Comparison of ENCODE assay signal across 9 cellular contexts in genomic region chr2:65666156-65666725, GRCh38.
DNase-seq lines count a peak whose midpoint lies in the region; ATAC-seq and TF ChIP-seq lines count a peak whose summit lies in the region.
"Had no signal": no experiment of that assay in that cellular context is flagged by ENCODE, and none has a peak within 500 bp of the region (broad histone marks: within the 10 kb centered on the region; RNA-seq: fewer than 3 reads in every experiment).

No MANE protein-coding gene starts in this region.

- no peak overlapping the region for H3K27ac ChIP-seq in psoas muscle

- H3K36me3 ChIP-seq in psoas muscle (ENCODE audit: insufficient read depth in 1 of 2, low read depth in 1 of 2), result no peaks in the 10 kb centered on the region

- TF ChIP-seq CTCF in psoas muscle (IDR thresholded peaks at IDR 0.05), result no peak

- peaks cover 11% of the 10 kb centered on the region for H3K9me3 ChIP-seq in psoas muscle

- intact Hi-C loops in psoas muscle (cut with DNase I), result no loop called here

- no peaks in the 10 kb centered on the region for H3K4me1 Mint-ChIP-seq in activated naive CD4-positive, alpha-beta T cell treated with anti-CD3 and anti-CD28 coated beads, Interleukin-2, amount 10 ng/mL, durations not matched to agents 7 days and 5 days

- H3K27ac Mint-ChIP-seq in activated naive CD4-positive, alpha-beta T cell treated with anti-CD3 and anti-CD28 coated beads, Interleukin-2, amount 50 U/mL, for 72 hours, result peak overlapping the region in 1 of 2 donors; percentile 1
- H3K27ac Mint-ChIP-seq in activated naive CD4-positive, alpha-beta T cell treated with anti-CD3 and anti-CD28 coated beads, Interleukin-2, amount 10 ng/mL, durations not matched to agents 7 days and 5 days, result no peak overlapping the region
- H3K27ac Mint-ChIP-seq: stimulated activated naive CD8-positive, alpha-beta T cell treated with anti-CD3 and anti-CD28 coated beads, Interleukin-15, Interleukin-2, amounts not matched to agents 100 ng/mL and 50 ng/mL, for 24 hours had no signal

- ATAC-seq in activated naive CD4-positive, alpha-beta T cell treated with anti-CD3 and anti-CD28 coated beads, Interleukin-2, amount 50 U/mL, for 72 hours, result peak; percentile 40 to 80
- ATAC-seq in HG02938 (IDR thresholded peaks at IDR 0.05; ENCODE audit: unreplicated experiment) (peak; percentile 99), psoas muscle (no peak)

- WGBS in psoas muscle, 3 donors, result 93 to 94% (median 93%) methylated on average over 6 of the region's 6 CpGs

- peaks cover 5 to 7% of the 10 kb centered on the region in 2 donors for H3K9me3 Mint-ChIP-seq in activated naive CD4-positive, alpha-beta T cell treated with anti-CD3 and anti-CD28 coated beads, Interleukin-2, amount 50 U/mL, for 72 hours
- peaks cover 7% of the 10 kb centered on the region for H3K9me3 Mint-ChIP-seq in activated naive CD4-positive, alpha-beta T cell treated with anti-CD3 and anti-CD28 coated beads, Interleukin-2, amount 10 ng/mL, durations not matched to agents 7 days and 5 days

- H3K4me3 ChIP-seq in psoas muscle, result no peak overlapping the region

- peaks cover 0 to 6% (median 2%) of the 10 kb centered on the region in 3 donors for H3K27me3 ChIP-seq in psoas muscle (ENCODE audit: insufficient read depth in 3 of 3, low read length in 2 of 3)

- H3K27me3 Mint-ChIP-seq in activated naive CD4-positive, alpha-beta T cell treated with anti-CD3 and anti-CD28 coated beads, Interleukin-2, amount 10 ng/mL, durations not matched to agents 7 days and 5 days, result peaks cover 12% of the 10 kb centered on the region

- DNase-seq in activated naive CD4-positive, alpha-beta T cell treated with anti-CD3 and anti-CD28 coated beads, Interleukin-2, amount 50 U/mL, for 72 hours (ENCODE audit: low spot score in 2 of 2), result peak in 1 of 2 donors; percentile 3
- no peak for DNase-seq in activated naive CD4-positive, alpha-beta T cell treated with anti-CD3 and anti-CD28 coated beads, Interleukin-2, amount 10 ng/mL, durations not matched to agents 7 days and 5 days
- DNase-seq in RKO (ENCODE audit: low spot score), result peak; percentile 25
- peak; percentile 9 for DNase-seq in stromal cell of bone marrow (ENCODE audit: low read depth)
- no peak for DNase-seq in NCI-H187 treated with DMSO at 0.1 percent for 48 hours (lab: John Stamatoyannopoulos, UW)
- DNase-seq in psoas muscle, result no peak
- no peak for DNase-seq in NCI-H526 (lab: John Stamatoyannopoulos, UW)

- H3K4me1 ChIP-seq in psoas muscle, result peaks cover 3% of the 10 kb centered on the region

- H3K4me3 Mint-ChIP-seq in activated naive CD4-positive, alpha-beta T cell treated with anti-CD3 and anti-CD28 coated beads, Interleukin-2, amount 10 ng/mL, durations not matched to agents 7 days and 5 days, result no peak overlapping the region
- H3K4me3 Mint-ChIP-seq: stimulated activated naive CD8-positive, alpha-beta T cell treated with anti-CD3 and anti-CD28 coated beads, Interleukin-15, Interleukin-2, amounts not matched to agents 100 ng/mL and 50 ng/mL, for 24 hours had no signal

- H3K36me3 Mint-ChIP-seq in activated naive CD4-positive, alpha-beta T cell treated with anti-CD3 and anti-CD28 coated beads, Interleukin-2, amount 50 U/mL, for 72 hours, result peaks cover 5 to 9% of the 10 kb centered on the region in 2 donors
- no peaks in the 10 kb centered on the region for H3K36me3 Mint-ChIP-seq in activated naive CD4-positive, alpha-beta T cell treated with anti-CD3 and anti-CD28 coated beads, Interleukin-2, amount 10 ng/mL, durations not matched to agents 7 days and 5 days

- CTCF ChIA-PET in activated naive CD4-positive, alpha-beta T cell treated with anti-CD3 and anti-CD28 coated beads, Interleukin-2, amount 10 ng/mL, durations not matched to agents 7 days and 5 days (lab: Charles Lee), result no interaction called here

Comparison
In these comparisons a context has a peak if more than half of its experiments do, and no peak if none do; other contexts are left out.
1. ATAC-seq: peak in activated naive CD4-positive, alpha-beta T cell treated with anti-CD3 and anti-CD28 coated beads, Interleukin-2, amount 50 U/mL, for 72 hours (2 of 2) and HG02938 (single experiment); none in psoas muscle (0 of 4).
2. DNase-seq: peak in RKO (single experiment) and stromal cell of bone marrow (single experiment); none in activated naive CD4-positive, alpha-beta T cell treated with anti-CD3 and anti-CD28 coated beads, Interleukin-2, amount 10 ng/mL, durations not matched to agents 7 days and 5 days (single experiment), NCI-H187 treated with DMSO at 0.1 percent for 48 hours (single experiment), psoas muscle (0 of 2) and NCI-H526 (0 of 2).